8 cellular contexts compared by ENCODE assay signal in the genomic region with DNA sequence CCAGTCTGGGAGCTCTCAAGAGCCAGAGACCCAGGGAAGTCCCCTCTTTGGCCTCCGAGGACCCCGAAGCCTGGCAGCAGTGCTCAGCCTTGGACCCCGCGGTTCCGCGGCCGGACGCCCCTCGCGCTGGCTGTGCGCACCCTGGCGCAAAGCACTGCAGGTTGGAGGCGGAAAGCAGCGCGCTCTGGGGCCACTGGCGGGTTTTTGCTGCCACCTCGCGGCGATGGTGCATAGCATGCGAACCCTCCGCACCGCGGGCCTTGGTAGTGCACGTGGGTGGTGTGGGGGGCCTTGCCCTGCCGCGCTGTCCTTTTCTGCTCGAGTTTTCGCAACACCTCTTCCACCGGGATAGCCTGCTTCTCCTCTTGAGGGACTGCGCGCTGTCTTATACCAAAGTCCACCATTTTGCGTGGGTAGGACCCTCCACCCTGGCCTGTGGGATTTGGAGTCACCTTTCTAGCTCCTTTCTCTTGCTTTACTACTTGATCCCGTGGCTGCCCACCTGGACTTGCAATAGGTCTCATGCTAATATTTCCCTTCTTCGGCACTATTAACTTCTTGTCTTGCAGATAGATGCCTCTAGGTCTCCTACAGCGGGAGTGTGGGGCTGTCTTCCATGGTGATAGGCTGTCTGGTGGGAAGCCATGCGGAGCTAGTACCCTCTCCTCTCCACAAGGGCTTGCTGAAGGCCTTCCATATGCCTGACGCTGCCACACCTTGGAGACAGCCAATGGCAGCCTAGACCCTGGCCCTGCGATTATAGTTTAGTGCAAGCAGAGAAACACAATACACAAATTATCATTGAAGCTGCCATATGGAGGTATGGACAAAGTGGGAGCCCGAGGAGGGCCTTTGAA. TPM values are rescaled to one million over a fixed set of nuclear protein-coding genes. Genes with fewer than 3 reads are reported as not detected.
DNase-seq lines count a peak whose midpoint lies in the region; ATAC-seq and TF ChIP-seq lines count a peak whose summit lies in the region.

No MANE protein-coding gene starts in this region.

- intact Hi-C loops in activated CD4-positive, alpha-beta memory T cell treated with anti-CD3 and anti-CD28 coated beads for 36 hours (cut with micrococcal nuclease): loop anchor here (1.0 to 10.0 kb wide), 6 partner anchors 391 to 914 kb away; no protein-coding TSS in a partner anchor

- no peaks in the 10 kb centered on the region for H3K9me3 ChIP-seq in duodenal mucosa (ENCODE audit: control insufficient read depth in 1 of 2, low read length in 2 of 2)

- ATAC-seq in HG03175 (IDR thresholded peaks at IDR 0.05; ENCODE audit: unreplicated experiment): peak; percentile 69
- no peak for ATAC-seq in HG02840 (IDR thresholded peaks at IDR 0.05; ENCODE audit: low FRiP score, unreplicated experiment)

- no peak overlapping the region for H3K27ac Mint-ChIP-seq in activated CD4-positive, alpha-beta memory T cell treated with anti-CD3 and anti-CD28 coated beads for 36 hours

- peaks cover 18 to 22% of the 10 kb centered on the region in 2 donors for H3K4me1 ChIP-seq in duodenal mucosa (ENCODE audit: control insufficient read depth in 1 of 2, insufficient read depth in 2 of 2, low read length in 2 of 2)

- peaks cover 56 to 57% of the 10 kb centered on the region in 2 donors for H3K27me3 ChIP-seq in duodenal mucosa (ENCODE audit: control insufficient read depth in 1 of 2, insufficient read depth in 2 of 2, low read length in 2 of 2)

- no peak overlapping the region for H3K4me3 Mint-ChIP-seq in activated CD4-positive, alpha-beta memory T cell treated with anti-CD3 and anti-CD28 coated beads for 36 hours

- TF ChIP-seq CTCF in GM12873 (IDR thresholded peaks at IDR 0.05; ENCODE audit: insufficient read depth, low read depth, low read length, missing control alignments): peak; percentile 91

- peaks cover 47% of the 10 kb centered on the region for H3K27me3 Mint-ChIP-seq in activated CD4-positive, alpha-beta memory T cell treated with anti-CD3 and anti-CD28 coated beads for 36 hours

- peaks cover 9% of the 10 kb centered on the region for H3K4me1 Mint-ChIP-seq in activated CD4-positive, alpha-beta memory T cell treated with anti-CD3 and anti-CD28 coated beads for 36 hours (ENCODE audit: low read depth)

- POLR2A ChIA-PET in activated CD4-positive, alpha-beta memory T cell treated with anti-CD3 and anti-CD28 coated beads for 36 hours (lab: Charles Lee): interaction anchor here (1.2 kb wide), 1 partner anchor 305 kb away, joined by 3 read pairs; no protein-coding TSS in a partner anchor

- H3K4me3 ChIP-seq in duodenal mucosa (ENCODE audit: low read depth in 1 of 2, low read length in 2 of 2): peak overlapping the region; percentile 45 to 50

- no peaks in the 10 kb centered on the region for H3K36me3 ChIP-seq in duodenal mucosa (ENCODE audit: control insufficient read depth in 1 of 2, insufficient read depth in 2 of 2, low read length in 2 of 2)

- no peak overlapping the region for H3K9ac ChIP-seq in duodenal mucosa (ENCODE audit: low read depth in 1 of 2, low read length in 2 of 2)

- DNase-seq in NCI-H69 (lab: John Stamatoyannopoulos, UW) (peak; percentile 84), lung microvascular endothelial cell (ENCODE audit: low read depth in 2 of 2) (peak; percentile 75 to 82)
- peak; percentile 83 for DNase-seq in activated CD4-positive, alpha-beta memory T cell treated with anti-CD3 and anti-CD28 coated beads for 36 hours
- DNase-seq in stimulated activated CD8-positive, alpha-beta memory T cell treated with anti-CD3 and anti-CD28 coated beads, Interleukin-12 subunit alpha, Interleukin-12 subunit beta, amount 100 ng/mL, for 4 hours (ENCODE audit: low read depth): peak; percentile 42

- CTCF ChIA-PET in activated CD4-positive, alpha-beta memory T cell treated with anti-CD3 and anti-CD28 coated beads for 36 hours (lab: Charles Lee): interaction anchor here (0.6 to 6.2 kb wide), 44 partner anchors 9 to 912 kb away, joined by 3 to 126 read pairs (median 4); no protein-coding TSS in a partner anchor

- no peaks in the 10 kb centered on the region for H3K36me3 Mint-ChIP-seq in activated CD4-positive, alpha-beta memory T cell treated with anti-CD3 and anti-CD28 coated beads for 36 hours

- no peaks in the 10 kb centered on the region for H3K9me3 Mint-ChIP-seq in activated CD4-positive, alpha-beta memory T cell treated with anti-CD3 and anti-CD28 coated beads for 36 hours

- no peak overlapping the region for H3K27ac ChIP-seq in duodenal mucosa (ENCODE audit: low read depth, low read length)

RNA-seq across cellular contexts. Expression of a gene that starts 14.3 kb away (rescaled TPM):
- total RNA-seq in activated CD4-positive, alpha-beta memory T cell treated with anti-CD3 and anti-CD28 coated beads for 36 hours: not detected
- total RNA-seq in lung microvascular endothelial cell: not detected in 2 replicates

RNA-seq across cellular contexts. Expression of a gene that starts 53.4 kb away (rescaled TPM):
- not detected for total RNA-seq in activated CD4-positive, alpha-beta memory T cell treated with anti-CD3 and anti-CD28 coated beads for 36 hours
- total RNA-seq in lung microvascular endothelial cell: not detected in 2 replicates
